Comparison of ENCODE assay signal across 14 cellular contexts in genomic region chr2:53515435-53516332, GRCh38.
DNase-seq lines count a peak whose midpoint lies in the region; ATAC-seq and TF ChIP-seq lines count a peak whose summit lies in the region.
"Had no signal": no experiment of that assay in that cellular context is flagged by ENCODE, and none has a peak within 500 bp of the region (broad histone marks: within the 10 kb centered on the region; RNA-seq: fewer than 3 reads in every experiment).

No MANE protein-coding gene starts in this region.

- H3K9me3 ChIP-seq in AG04450 (ENCODE audit: control insufficient read depth, insufficient read depth, low read length) (no peaks in the 10 kb centered on the region), RWPE2 (ENCODE audit: severe bottlenecking) (no peaks in the 10 kb centered on the region), hepatocyte (ENCODE audit: low read depth) (no peaks in the 10 kb centered on the region)

- peaks cover 3 to 7% (median 4%) of the 10 kb centered on the region in 3 donors for H3K27me3 Mint-ChIP-seq in immature natural killer cell (ENCODE audit: low read depth in 3 of 3)

- no peaks in the 10 kb centered on the region for H3K36me3 Mint-ChIP-seq in immature natural killer cell
- H3K36me3 Mint-ChIP-seq: CD8-positive, alpha-beta memory T cell had no signal

- H3K27ac Mint-ChIP-seq in immature natural killer cell = no peak overlapping the region

- H3K36me3 ChIP-seq in RWPE2 (ENCODE audit: low read depth) = no peaks in the 10 kb centered on the region
- no peaks in the 10 kb centered on the region for H3K36me3 ChIP-seq in hepatocyte (replicated peaks; ENCODE audit: insufficient read depth, low read depth)

- ATAC-seq in GM19351 (IDR thresholded peaks at IDR 0.05; ENCODE audit: unreplicated experiment) = peak; percentile 40
- ATAC-seq in RWPE2 (ENCODE audit: low read depth) = peak; percentile 52; the same call in 1 of the 3 replicates
- ATAC-seq in GM19395 (IDR thresholded peaks at IDR 0.05; ENCODE audit: unreplicated experiment) = no peak
- ATAC-seq in GM19452 (IDR thresholded peaks at IDR 0.05; ENCODE audit: unreplicated experiment) = no peak
- ATAC-seq in HG03565 (IDR thresholded peaks at IDR 0.05; ENCODE audit: unreplicated experiment) = no peak

- H3K27ac ChIP-seq in AG04450 (ENCODE audit: low read depth, low read length) (no peak overlapping the region), RWPE2 (ENCODE audit: poor library complexity, severe bottlenecking) (no peak overlapping the region), hepatocyte (no peak overlapping the region)
- H3K27ac ChIP-seq: HL-60 had no signal

- no peak overlapping the region for H3K4me2 ChIP-seq in hepatocyte

- no peaks in the 10 kb centered on the region for H3K27me3 ChIP-seq in AG04450 (ENCODE audit: control insufficient read depth, insufficient read depth, low read length)
- H3K27me3 ChIP-seq in RWPE2 (ENCODE audit: insufficient read depth, poor library complexity, severe bottlenecking) = no peaks in the 10 kb centered on the region
- H3K27me3 ChIP-seq in hepatocyte = no peaks in the 10 kb centered on the region

- H3K4me3 ChIP-seq in AG04450 (ENCODE audit: low read depth, low read length) (no peak overlapping the region), RWPE2 (ENCODE audit: severe bottlenecking) (no peak overlapping the region), hepatocyte (no peak overlapping the region)

- POLR2A ChIA-PET in AG04450 (lab: Yijun Ruan, JAX) = no interaction called here

- H2AFZ ChIP-seq in hepatocyte = no peak overlapping the region

- TF ChIP-seq CTCF in AG04450 (IDR thresholded peaks at IDR 0.05; ENCODE audit: low read depth, low read length) (peak; percentile 48), RWPE2 (IDR thresholded peaks at IDR 0.05; ENCODE audit: poor library complexity, severe bottlenecking) (peak; percentile 19), hepatocyte (IDR thresholded peaks at IDR 0.05; ENCODE audit: poor library complexity) (peak; percentile 18)

- 76% methylated on average over 6 of the region's 6 CpGs for WGBS in hepatocyte (ENCODE audit: low lambda C conversion rate, missing lambda C conversion rate)

- H3K9me2 ChIP-seq in hepatocyte (replicated peaks; ENCODE audit: insufficient read depth) = no peaks in the 10 kb centered on the region

- H3K4me3 Mint-ChIP-seq in immature natural killer cell = no peak overlapping the region
- H3K4me3 Mint-ChIP-seq: CD8-positive, alpha-beta memory T cell; central memory CD8-positive, alpha-beta T cell had no signal

- H3K4me1 ChIP-seq in RWPE2 (ENCODE audit: insufficient read depth, poor library complexity, severe bottlenecking) (peaks cover 4% of the 10 kb centered on the region), hepatocyte (ENCODE audit: insufficient read depth) (no peaks in the 10 kb centered on the region)

- H3K9me3 Mint-ChIP-seq in immature natural killer cell = peaks cover 0 to 3% (median 0%) of the 10 kb centered on the region in 6 donors
- H3K9me3 Mint-ChIP-seq: CD8-positive, alpha-beta memory T cell; central memory CD8-positive, alpha-beta T cell had no signal

- H3K4me1 Mint-ChIP-seq in immature natural killer cell = no peaks in the 10 kb centered on the region
- H3K4me1 Mint-ChIP-seq: CD8-positive, alpha-beta memory T cell; central memory CD8-positive, alpha-beta T cell had no signal

- no peak for DNase-seq in AG04450 (ENCODE audit: low read depth, low spot score)
- DNase-seq in RWPE2 (ENCODE audit: low spot score) = no peak
- DNase-seq in hepatocyte (ENCODE audit: low spot score) = no peak
- DNase-seq in immature natural killer cell = no peak
- DNase-seq: activated T-cell treated with anti-CD3 and anti-CD28 coated beads, Interleukin-2, amount 50 U/mL, for 1 hour; CD8-positive, alpha-beta memory T cell; NCI-H446; stimulated activated naive CD4-positive, alpha-beta T cell had no signal

- H4K20me1 ChIP-seq in hepatocyte (ENCODE audit: insufficient read depth, poor library complexity, severe bottlenecking) = no peaks in the 10 kb centered on the region

- CTCF ChIA-PET in AG04450 (lab: Charles Lee) = interaction anchor here (0.7 to 1.2 kb wide), 2 partner anchors 93 to 420 kb away, joined by 3 to 5 read pairs; no protein-coding TSS in a partner anchor

- H3K79me2 ChIP-seq in hepatocyte = no peaks in the 10 kb centered on the region

Comparison
In these comparisons a context has a peak if more than half of its experiments do, and no peak if none do; other contexts are left out.
1. ATAC-seq: peak in GM19351 (single experiment) and RWPE2 (single experiment); none in GM19395 (single experiment), GM19452 (single experiment) and HG03565 (single experiment).
2. Peak in every context shown above with its lines, with median percentiles within 50 percentile points of each other: CTCF ChIP-seq.